ENCODE assay signal across 12 cellular contexts in genomic region chr4:186069734-186070133, GRCh38. TPM values are rescaled to one million over a fixed set of nuclear protein-coding genes. Genes with fewer than 3 reads are reported as not detected.
DNase-seq lines count a peak whose midpoint lies in the region; ATAC-seq and TF ChIP-seq lines count a peak whose summit lies in the region.
"Had no signal": no experiment of that assay in that cellular context is flagged by ENCODE, and none has a peak within 500 bp of the region (broad histone marks: within the 10 kb centered on the region; RNA-seq: fewer than 3 reads in every experiment).

No MANE protein-coding gene starts in this region.

- no peaks in the 10 kb centered on the region for H3K36me3 Mint-ChIP-seq in activated T-cell treated with anti-CD3 and anti-CD28 coated beads, Interleukin-2, amount 50 U/mL, for 4 hours (ENCODE audit: insufficient read depth)
- H3K36me3 Mint-ChIP-seq in activated T-cell treated with anti-CD3 and anti-CD28 coated beads, Interleukin-2, amount 50 U/mL, for 24 hours (ENCODE audit: low read depth), result no peaks in the 10 kb centered on the region
- H3K36me3 Mint-ChIP-seq in activated CD8-positive, alpha-beta T cell treated with anti-CD3 and anti-CD28 coated beads for 36 hours (ENCODE audit: low read depth), result no peaks in the 10 kb centered on the region

- H3K9me3 ChIP-seq in endocrine pancreas (ENCODE audit: control insufficient read depth, low read length), result no peaks in the 10 kb centered on the region
- no peaks in the 10 kb centered on the region for H3K9me3 ChIP-seq in muscle layer of duodenum (ENCODE audit: control insufficient read depth in 1 of 2, low read length in 2 of 2)

- peak overlapping the region; percentile 95 for H3K4me3 ChIP-seq in endocrine pancreas (ENCODE audit: control insufficient read depth, insufficient read depth, low read length)
- peak overlapping the region; percentile 85 to 88 for H3K4me3 ChIP-seq in muscle layer of duodenum (ENCODE audit: low read depth in 1 of 2, low read length in 2 of 2)
- H3K4me3 ChIP-seq in urinary bladder (ENCODE audit: low read depth, low read length), result peak overlapping the region; percentile 73

- peaks cover 27% of the 10 kb centered on the region for H3K4me1 Mint-ChIP-seq in activated T-cell treated with anti-CD3 and anti-CD28 coated beads, Interleukin-2, amount 50 U/mL, for 4 hours (ENCODE audit: low read depth)
- peaks cover 18% of the 10 kb centered on the region for H3K4me1 Mint-ChIP-seq in activated T-cell treated with anti-CD3 and anti-CD28 coated beads, Interleukin-2, amount 50 U/mL, for 24 hours (ENCODE audit: low read depth)
- peaks cover 13% of the 10 kb centered on the region for H3K4me1 Mint-ChIP-seq in activated CD8-positive, alpha-beta T cell treated with anti-CD3 and anti-CD28 coated beads for 36 hours (ENCODE audit: low read depth)

- H3K4me1 ChIP-seq in endocrine pancreas (ENCODE audit: control insufficient read depth, insufficient read depth, low read length) (no peaks in the 10 kb centered on the region), muscle layer of duodenum (ENCODE audit: control insufficient read depth in 1 of 2, insufficient read depth in 2 of 2, low read length in 2 of 2) (peaks cover 0 to 5% of the 10 kb centered on the region in 2 donors), urinary bladder (ENCODE audit: insufficient read depth) (no peaks in the 10 kb centered on the region)

- H3K27ac ChIP-seq in muscle layer of duodenum (ENCODE audit: low read length), result no peak overlapping the region
- peak overlapping the region; percentile 18 for H3K27ac ChIP-seq in urinary bladder (ENCODE audit: low read depth)

- no peaks in the 10 kb centered on the region for H3K36me3 ChIP-seq in endocrine pancreas (ENCODE audit: control insufficient read depth, insufficient read depth, low read length)
- no peaks in the 10 kb centered on the region for H3K36me3 ChIP-seq in muscle layer of duodenum (ENCODE audit: control insufficient read depth in 1 of 2, insufficient read depth in 2 of 2, low read length in 2 of 2)
- H3K36me3 ChIP-seq in urinary bladder (ENCODE audit: insufficient read depth), result no peaks in the 10 kb centered on the region

- no peak overlapping the region for H3K9ac ChIP-seq in endocrine pancreas (ENCODE audit: control insufficient read depth, insufficient read depth, low read length)

- WGBS in urinary bladder, result 71% methylated on average over 4 of the region's 4 CpGs

- intact Hi-C loops in activated CD8-positive, alpha-beta T cell treated with anti-CD3 and anti-CD28 coated beads for 36 hours (cut with micrococcal nuclease), result no loop called here

- CTCF ChIA-PET in activated CD8-positive, alpha-beta T cell treated with anti-CD3 and anti-CD28 coated beads for 36 hours (lab: Charles Lee), result interaction anchor here (3.4 kb wide), 1 partner anchor 67 kb away, joined by 27 read pairs; no protein-coding TSS in a partner anchor

- no peaks in the 10 kb centered on the region for H3K27me3 Mint-ChIP-seq in activated T-cell treated with anti-CD3 and anti-CD28 coated beads, Interleukin-2, amount 50 U/mL, for 4 hours (ENCODE audit: low read depth)
- H3K27me3 Mint-ChIP-seq in activated T-cell treated with anti-CD3 and anti-CD28 coated beads, Interleukin-2, amount 50 U/mL, for 24 hours, result peaks cover 13% of the 10 kb centered on the region
- H3K27me3 Mint-ChIP-seq in activated CD8-positive, alpha-beta T cell treated with anti-CD3 and anti-CD28 coated beads for 36 hours, result peaks cover 2% of the 10 kb centered on the region

- no peak overlapping the region for H3K27ac Mint-ChIP-seq in activated T-cell treated with anti-CD3 and anti-CD28 coated beads, Interleukin-2, amount 50 U/mL, for 24 hours
- no peak overlapping the region for H3K27ac Mint-ChIP-seq in activated CD8-positive, alpha-beta T cell treated with anti-CD3 and anti-CD28 coated beads for 36 hours
- H3K27ac Mint-ChIP-seq: stimulated activated naive CD8-positive, alpha-beta T cell treated with anti-CD3 and anti-CD28 coated beads, Interleukin-15, amount 100 ng/mL, for 72 hours had no signal

- DNase-seq in activated T-cell treated with anti-CD3 and anti-CD28 coated beads, Interleukin-2, amount 50 U/mL, for 4 hours, result no peak
- DNase-seq in activated T-cell treated with anti-CD3 and anti-CD28 coated beads, Interleukin-2, amount 50 U/mL, for 24 hours, result no peak
- DNase-seq in H4 (ENCODE audit: low spot score) (no peak), DMS53 (lab: John Stamatoyannopoulos, UW) (no peak)
- no peak for DNase-seq in activated CD8-positive, alpha-beta T cell treated with anti-CD3 and anti-CD28 coated beads for 36 hours
- DNase-seq: activated effector memory CD4-positive, alpha-beta T cell treated with anti-CD3 and anti-CD28 coated beads, Interleukin-2, amount 50 U/mL, for 16 hours; NCI-H1105; NK-92 treated with Interleukin-12 subunit alpha and Interleukin-12 subunit beta, amount 100 ng/mL, for 24 hours; stimulated activated naive CD8-positive, alpha-beta T cell treated with anti-CD3 and anti-CD28 coated beads, Interleukin-15, amount 100 ng/mL, for 72 hours had no signal

- H3K27me3 ChIP-seq in endocrine pancreas (ENCODE audit: control insufficient read depth, insufficient read depth, low read length), result no peaks in the 10 kb centered on the region
- H3K27me3 ChIP-seq in muscle layer of duodenum (ENCODE audit: low read depth, low read length), result no peaks in the 10 kb centered on the region

- POLR2A ChIA-PET in activated CD8-positive, alpha-beta T cell treated with anti-CD3 and anti-CD28 coated beads for 36 hours (lab: Charles Lee), result no interaction called here

- no peak for TF ChIP-seq CTCF in activated CD8-positive, alpha-beta T cell treated with anti-CD3 and anti-CD28 coated beads for 36 hours (IDR thresholded peaks at IDR 0.05)

- H3K4me3 Mint-ChIP-seq in activated T-cell treated with anti-CD3 and anti-CD28 coated beads, Interleukin-2, amount 50 U/mL, for 4 hours, result peak overlapping the region; percentile 79
- H3K4me3 Mint-ChIP-seq in activated T-cell treated with anti-CD3 and anti-CD28 coated beads, Interleukin-2, amount 50 U/mL, for 24 hours, result no peak overlapping the region
- H3K4me3 Mint-ChIP-seq in activated CD8-positive, alpha-beta T cell treated with anti-CD3 and anti-CD28 coated beads for 36 hours, result no peak overlapping the region

- H3K9me3 Mint-ChIP-seq in activated T-cell treated with anti-CD3 and anti-CD28 coated beads, Interleukin-2, amount 50 U/mL, for 4 hours, result no peaks in the 10 kb centered on the region
- no peaks in the 10 kb centered on the region for H3K9me3 Mint-ChIP-seq in activated T-cell treated with anti-CD3 and anti-CD28 coated beads, Interleukin-2, amount 50 U/mL, for 24 hours
- H3K9me3 Mint-ChIP-seq in activated CD8-positive, alpha-beta T cell treated with anti-CD3 and anti-CD28 coated beads for 36 hours, result no peaks in the 10 kb centered on the region
- H3K9me3 Mint-ChIP-seq: stimulated activated naive CD8-positive, alpha-beta T cell treated with anti-CD3 and anti-CD28 coated beads, Interleukin-15, amount 100 ng/mL, for 72 hours had no signal

- ATAC-seq in activated T-cell treated with anti-CD3 and anti-CD28 coated beads, Interleukin-2, amount 50 U/mL, for 4 hours, result no peak
- no peak for ATAC-seq in activated CD8-positive, alpha-beta T cell treated with anti-CD3 and anti-CD28 coated beads for 36 hours

RNA-seq across cellular contexts. Expression of gene TLR3, which starts 0.8 kb away (rescaled TPM):
- under 1 TPM in 1 of 3 donors, not detected in 2; 0.03 TPM for total RNA-seq in activated T-cell treated with anti-CD3 and anti-CD28 coated beads, Interleukin-2, amount 50 U/mL, for 4 hours
- total RNA-seq in urinary bladder, result 20.4 TPM
- 4.7 TPM for polyA plus RNA-seq in urinary bladder
- 16.8 and 33.0 TPM in 2 replicates for total RNA-seq in H4 (2014; rRNA removed; shearing (Covaris generic))
- not detected for total RNA-seq in activated CD8-positive, alpha-beta T cell treated with anti-CD3 and anti-CD28 coated beads for 36 hours

RNA-seq across cellular contexts. Expression of gene FAM149A, which starts 34.8 kb away (rescaled TPM):
- 1 to 10 TPM in 1 of 3 donors, under 1 TPM in 1, not detected in 1; 0.90 to 1.2 TPM for total RNA-seq in activated T-cell treated with anti-CD3 and anti-CD28 coated beads, Interleukin-2, amount 50 U/mL, for 4 hours
- total RNA-seq in urinary bladder, result 17.4 TPM
- 16.1 TPM for polyA plus RNA-seq in urinary bladder
- 1.4 and 2.2 TPM in 2 replicates for total RNA-seq in H4 (2014; rRNA removed; shearing (Covaris generic))
- under 1 TPM; 0.38 to 0.52 TPM for total RNA-seq in activated CD8-positive, alpha-beta T cell treated with anti-CD3 and anti-CD28 coated beads for 36 hours

Comparison
In these comparisons a context has a peak if more than half of its experiments do, and no peak if none do; other contexts are left out.
1. RNA of gene TLR3, which starts 0.8 kb away (total RNA-seq): 16.8 to 33.0 TPM in H4 and 20.4 TPM in urinary bladder (single experiment); not detected in activated CD8-positive, alpha-beta T cell treated with anti-CD3 and anti-CD28 coated beads for 36 hours and 0.03 TPM in activated T-cell treated with anti-CD3 and anti-CD28 coated beads, Interleukin-2, amount 50 U/mL, for 4 hours; every median in the first group is over 10 times any median in the second.
2. Peak in every context shown above with its lines, with median percentiles within 50 percentile points of each other: H3K4me3 ChIP-seq.